11 cellular contexts compared by ENCODE assay signal in genomic region chr1:26761217-26761616, GRCh38. TPM values are rescaled to one million over a fixed set of nuclear protein-coding genes. Genes with fewer than 3 reads are reported as not detected.
DNase-seq lines count a peak whose midpoint lies in the region; ATAC-seq and TF ChIP-seq lines count a peak whose summit lies in the region.
"Had no signal": no experiment of that assay in that cellular context is flagged by ENCODE, and none has a peak within 500 bp of the region (broad histone marks: within the 10 kb centered on the region; RNA-seq: fewer than 3 reads in every experiment).

No MANE protein-coding gene starts in this region.

- no peak overlapping the region for H3K4me2 ChIP-seq in SK-N-SH

- DNase-seq in Right ventricle myocardium superior: no peak
- DNase-seq in right atrium auricular region (ENCODE audit: low spot score): no peak
- DNase-seq in SK-N-SH: peak; percentile 31
- peak; percentile 47 for DNase-seq in globus pallidus (ENCODE audit: low spot score)
- peak in 12 of 49 donors; percentile 3 to 51 (median 27) for DNase-seq in substantia nigra (lab: John Stamatoyannopoulos, UW)
- DNase-seq in OCI-M2 (lab: John Stamatoyannopoulos, UW; ENCODE audit: unreplicated experiment): no peak
- DNase-seq in GM20000 (ENCODE audit: low spot score): no peak
- DNase-seq: NCI-H1694 treated with DMSO at 0.1 percent for 48 hours, Peyer's patch had no signal

- H3K36me3 ChIP-seq in right atrium auricular region (peaks cover 58% of the 10 kb centered on the region), SK-N-SH (replicated peaks in 1 of 2; ENCODE audit: control insufficient read depth in 1 of 2, insufficient read depth in 2 of 2, low read length in 1 of 2) (peaks cover 37 to 68% of the 10 kb centered on the region in 2 experiments)

- H3K4me1 ChIP-seq in right atrium auricular region (no peaks in the 10 kb centered on the region), SK-N-SH (ENCODE audit: control insufficient read depth in 1 of 2, insufficient read depth in 2 of 2, low read depth in 1 of 2, low read length in 1 of 2) (no peaks in the 10 kb centered on the region; a peak in 1 of 4 replicates)
- H3K4me1 ChIP-seq: Peyer's patch had no signal

- peaks cover 33% of the 10 kb centered on the region for H4K20me1 ChIP-seq in SK-N-SH (ENCODE audit: insufficient read depth)

- H3K27ac ChIP-seq in right atrium auricular region (no peak overlapping the region), SK-N-SH (ENCODE audit: low read depth in 2 of 2, low read length in 1 of 2) (no peak overlapping the region), substantia nigra (ENCODE audit: low read depth, low read length, poor library complexity, severe bottlenecking) (peak overlapping the region; percentile 23)
- H3K27ac ChIP-seq: C4-2B, Peyer's patch had no signal

- H2AFZ ChIP-seq in SK-N-SH (ENCODE audit: low read depth): no peak overlapping the region

- no peaks in the 10 kb centered on the region for H3K9me2 ChIP-seq in SK-N-SH

- WGBS in SK-N-SH (ENCODE audit: low lambda C conversion rate): 51% methylated on average over 3 of the region's 3 CpGs

- H3K4me3 ChIP-seq in right atrium auricular region (no peak overlapping the region), SK-N-SH (ENCODE audit: low read depth in 2 of 2, low read length in 1 of 2) (no peak overlapping the region)
- H3K4me3 ChIP-seq: Peyer's patch had no signal

- TF ChIP-seq CTCF in right atrium auricular region (IDR thresholded peaks at IDR 0.05) (no peak), SK-N-SH (IDR thresholded peaks at IDR 0.05) (peak; percentile 34), GM20000 (IDR thresholded peaks at IDR 0.05; ENCODE audit: extremely low read depth, missing control alignments) (no peak)

- TF ChIP-seq EP300 in SK-N-SH (IDR thresholded peaks at IDR 0.05; ENCODE audit: borderline replicate concordance in 1 of 2, low read depth in 1 of 2, low read length in 1 of 2): no peak

- peaks cover 90% of the 10 kb centered on the region for H3K79me2 ChIP-seq in SK-N-SH (ENCODE audit: insufficient read depth)

- CTCF ChIA-PET in SK-N-SH (lab: Yijun Ruan, JAX): interaction anchor here (1.0 to 3.5 kb wide), 8 partner anchors 11 to 159 kb away, joined by 3 to 11 read pairs (median 3); no protein-coding TSS in a partner anchor

- POLR2A ChIA-PET in SK-N-SH (lab: Yijun Ruan, JAX): no interaction called here

- intact Hi-C loops in Right ventricle myocardium superior (cut with DNase I): no loop called here

- no peaks in the 10 kb centered on the region for H3K27me3 ChIP-seq in right atrium auricular region
- H3K27me3 ChIP-seq in SK-N-SH (ENCODE audit: insufficient read depth): no peaks in the 10 kb centered on the region
- H3K27me3 ChIP-seq: Peyer's patch had no signal

- TF ChIP-seq RAD21 in SK-N-SH (IDR thresholded peaks at IDR 0.05; ENCODE audit: low read length): peak; percentile 33; the same call in 1 of the 2 replicates

- ATAC-seq in Right ventricle myocardium superior (ENCODE audit: poor library complexity) (peak; percentile 34), GM21423 (IDR thresholded peaks at IDR 0.05; ENCODE audit: unreplicated experiment) (no peak)

- H3K9ac ChIP-seq in SK-N-SH: no peak overlapping the region

- peaks cover 5% of the 10 kb centered on the region for H3F3A ChIP-seq in SK-N-SH (replicated peaks; ENCODE audit: insufficient read depth)

- H3K9me3 ChIP-seq in right atrium auricular region: no peaks in the 10 kb centered on the region
- H3K9me3 ChIP-seq in SK-N-SH: no peaks in the 10 kb centered on the region
- H3K9me3 ChIP-seq: Peyer's patch had no signal

TF ChIP-seq in SK-N-SH, 30 proteins besides CTCF, POLR2A, EP300 and RAD21:
- TF ChIP-seq NFIC (IDR thresholded peaks at IDR 0.05; ENCODE audit: borderline replicate concordance): no peak
- TF ChIP-seq JUND (IDR thresholded peaks at IDR 0.05): no peak
- TF ChIP-seq RCOR1 (IDR thresholded peaks at IDR 0.05; ENCODE audit: low read length): no peak
- no peak for TF ChIP-seq NRF1 (IDR thresholded peaks at IDR 0.05; ENCODE audit: low read depth, low read length)
- TF ChIP-seq, protein P1, sequence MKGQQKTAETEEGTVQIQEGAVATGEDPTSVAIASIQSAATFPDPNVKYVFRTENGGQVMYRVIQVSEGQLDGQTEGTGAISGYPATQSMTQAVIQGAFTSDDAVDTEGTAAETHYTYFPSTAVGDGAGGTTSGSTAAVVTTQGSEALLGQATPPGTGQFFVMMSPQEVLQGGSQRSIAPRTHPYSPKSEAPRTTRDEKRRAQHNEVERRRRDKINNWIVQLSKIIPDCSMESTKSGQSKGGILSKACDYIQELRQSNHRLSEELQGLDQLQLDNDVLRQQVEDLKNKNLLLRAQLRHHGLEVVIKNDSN (IDR thresholded peaks at IDR 0.05; ENCODE audit: borderline replicate concordance, low read depth): no peak
- no peak for TF ChIP-seq FOXJ3 (CRISPR knock-in tag; IDR thresholded peaks at IDR 0.05)
- TF ChIP-seq SIN3A (IDR thresholded peaks at IDR 0.05; ENCODE audit: borderline replicate concordance, low read depth, low read length): no peak
- TF ChIP-seq CHD2 (IDR thresholded peaks at IDR 0.05; ENCODE audit: low read length, partially characterized antibody): no peak
- TF ChIP-seq MXI1 (IDR thresholded peaks at IDR 0.05; ENCODE audit: low read depth, low read length): no peak
- TF ChIP-seq ELF1 (IDR thresholded peaks at IDR 0.05): no peak
- TF ChIP-seq TAF1 (IDR thresholded peaks at IDR 0.05; ENCODE audit: borderline replicate concordance, low read depth, low read length): no peak
- TF ChIP-seq GABPA (IDR thresholded peaks at IDR 0.05; ENCODE audit: low read depth): no peak
- TF ChIP-seq EZH2phosphoT487 (IDR thresholded peaks at IDR 0.05; ENCODE audit: borderline replicate concordance, low read depth): no peak

RNA-seq across cellular contexts. Expression of gene PIGV, which starts 26.5 kb away (rescaled TPM):
- total RNA-seq in Right ventricle myocardium superior: 5.5 TPM
- 10 to 100 TPM in 1 of 2 donors, 1 to 10 TPM in 1; 6.4 to 13.8 TPM for total RNA-seq in right atrium auricular region
- 16.5 and 26.4 TPM in 2 replicates for polyA plus RNA-seq in SK-N-SH (2012; rRNA removed)
- 14.6 and 18.7 TPM in 2 replicates for polyA plus RNA-seq in SK-N-SH (2012; cell fraction: cytosol; rRNA removed)
- polyA plus RNA-seq in SK-N-SH (2012; cell fraction: nucleus; rRNA removed): 15.9 and 31.9 TPM in 2 replicates

Comparison
In these comparisons a context has a peak if more than half of its experiments do, and no peak if none do; other contexts are left out.
1. DNase-seq: peak in SK-N-SH (single experiment) and globus pallidus (single experiment); none in Right ventricle myocardium superior (single experiment), right atrium auricular region (single experiment), OCI-M2 (single experiment) and GM20000 (single experiment).